ENCODE assay signal across 21 cellular contexts in the genomic region with DNA sequence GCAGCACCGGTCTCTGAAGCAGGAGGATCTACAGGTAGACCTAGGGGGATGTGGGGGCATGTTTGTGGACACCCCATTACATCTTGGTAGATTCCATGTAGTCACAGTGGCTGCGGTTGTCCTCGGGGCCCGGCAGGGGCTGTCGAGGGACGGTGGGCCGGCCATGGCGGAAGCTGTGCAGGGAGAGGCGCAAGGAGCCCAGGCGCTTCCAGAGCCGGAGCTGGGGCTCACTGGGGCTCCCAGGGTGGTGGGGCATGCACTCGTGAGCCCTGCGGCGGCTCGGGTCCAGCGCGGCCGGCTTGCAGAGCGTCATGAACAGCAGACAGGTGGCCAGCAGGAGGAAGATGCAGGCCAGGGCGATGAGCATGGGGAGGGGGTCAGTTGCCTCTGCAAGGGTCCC. TPM values are rescaled to one million over a fixed set of nuclear protein-coding genes. Genes with fewer than 3 reads are reported as not detected.
DNase-seq lines count a peak whose midpoint lies in the region; ATAC-seq and TF ChIP-seq lines count a peak whose summit lies in the region.
"Had no signal": no experiment of that assay in that cellular context is flagged by ENCODE, and none has a peak within 500 bp of the region (broad histone marks: within the 10 kb centered on the region; RNA-seq: fewer than 3 reads in every experiment).

No MANE protein-coding gene starts in this region.

- CTCF ChIA-PET in activated CD4-positive, alpha-beta T cell treated with anti-CD3 and anti-CD28 coated beads for 36 hours (lab: Charles Lee), result interaction anchor here (0.9 to 4.2 kb wide), 5 partner anchors 8 to 21 kb away, joined by 3 to 28 read pairs (median 4); no protein-coding TSS in a partner anchor

- TF ChIP-seq CTCF in CD14-positive monocyte (IDR thresholded peaks at IDR 0.05), result no peak
- no peak for TF ChIP-seq CTCF in BE2C (IDR thresholded peaks at IDR 0.05; ENCODE audit: low read depth, low read length)

- no peaks in the 10 kb centered on the region for H3K9me3 ChIP-seq in BE2C
- H3K9me3 ChIP-seq: breast epithelium, transverse colon had no signal

- H3K4me3 Mint-ChIP-seq in activated CD4-positive, alpha-beta T cell treated with anti-CD3 and anti-CD28 coated beads for 36 hours, result no peak overlapping the region
- H3K4me3 Mint-ChIP-seq in CD14-positive monocyte, result peak overlapping the region; percentile 95 to 98
- H3K4me3 Mint-ChIP-seq in activated naive CD8-positive, alpha-beta T cell treated with anti-CD3 and anti-CD28 coated beads, Interleukin-2, amount 10 ng/mL, durations not matched to agents 7 days and 5 days, result no peak overlapping the region
- peak overlapping the region in 5 of 10 donors; percentile 3 to 62 (median 44) for H3K4me3 Mint-ChIP-seq in naive thymus-derived CD8-positive, alpha-beta T cell
- H3K4me3 Mint-ChIP-seq: activated T-helper 1 cell treated with anti-CD3 and anti-CD28 coated beads, Interleukin-12 subunit alpha, Interleukin-12 subunit beta, Interleukin-2, Interleukin-4 antibody, amounts not matched to agents 30 ng/mL and 10 ng/mL and 1 ng/mL, durations not matched to agents 14 hours and 24 hours and 36 hours; memory B cell; natural killer cell treated with Interleukin-12 subunit alpha and Interleukin-12 subunit beta and Interleukin-15 and Interleukin-18, amount 100 ng/mL, for 72 hours had no signal

- H3K4me1 ChIP-seq in BE2C, result no peaks in the 10 kb centered on the region

- POLR2A ChIA-PET in activated CD4-positive, alpha-beta T cell treated with anti-CD3 and anti-CD28 coated beads for 36 hours (lab: Charles Lee), result no interaction called here
- POLR2A ChIA-PET in activated naive CD8-positive, alpha-beta T cell treated with anti-CD3 and anti-CD28 coated beads, Interleukin-2, amount 10 ng/mL, durations not matched to agents 7 days and 5 days (lab: Charles Lee), result interaction anchor here (1.2 to 5.0 kb wide), 3 partner anchors 10 to 58 kb away, joined by 4 to 44 read pairs (median 9); a partner anchor contains a TSS
- POLR2A ChIA-PET in naive thymus-derived CD8-positive, alpha-beta T cell (lab: Charles Lee), result interaction anchor here (0.7 to 17.8 kb wide), 7 partner anchors 11 to 135 kb away, joined by 3 to 317 read pairs (median 38); a partner anchor contains a TSS

- DNase-seq in activated CD4-positive, alpha-beta T cell treated with anti-CD3 and anti-CD28 coated beads for 36 hours, result no peak
- DNase-seq in activated CD4-positive, alpha-beta T cell treated with anti-CD3 and anti-CD28 coated beads for 48 hours, result no peak
- DNase-seq in CD14-positive monocyte (ENCODE audit: low spot score) (no peak), BE2C (no peak)
- no peak for DNase-seq in activated naive CD8-positive, alpha-beta T cell treated with anti-CD3 and anti-CD28 coated beads, Interleukin-2, amount 10 ng/mL, durations not matched to agents 7 days and 5 days
- DNase-seq in naive thymus-derived CD8-positive, alpha-beta T cell, result no peak
- DNase-seq in effector CD4-positive, alpha-beta T cell, result no peak
- no peak for DNase-seq in stimulated activated CD4-positive, alpha-beta T cell treated with anti-CD3 and anti-CD28 coated beads, Interleukin-4, amount 100 ng/mL, for 1 hour
- DNase-seq: Calu3; dermis blood vessel endothelial cell; GOT3; MV-4-11; NCI-H526; posterior cingulate gyrus; stimulated activated naive CD4-positive, alpha-beta T cell; transverse colon had no signal

- H3K9me3 Mint-ChIP-seq in activated CD4-positive, alpha-beta T cell treated with anti-CD3 and anti-CD28 coated beads for 36 hours (ENCODE audit: low read depth), result no peaks in the 10 kb centered on the region
- H3K9me3 Mint-ChIP-seq in CD14-positive monocyte, result no peaks in the 10 kb centered on the region
- no peaks in the 10 kb centered on the region for H3K9me3 Mint-ChIP-seq in activated naive CD8-positive, alpha-beta T cell treated with anti-CD3 and anti-CD28 coated beads, Interleukin-2, amount 10 ng/mL, durations not matched to agents 7 days and 5 days
- no peaks in the 10 kb centered on the region for H3K9me3 Mint-ChIP-seq in naive thymus-derived CD8-positive, alpha-beta T cell
- H3K9me3 Mint-ChIP-seq: activated T-helper 1 cell treated with anti-CD3 and anti-CD28 coated beads, Interleukin-12 subunit alpha, Interleukin-12 subunit beta, Interleukin-2, Interleukin-4 antibody, amounts not matched to agents 30 ng/mL and 10 ng/mL and 1 ng/mL, durations not matched to agents 14 hours and 24 hours and 36 hours; memory B cell; natural killer cell treated with Interleukin-12 subunit alpha and Interleukin-12 subunit beta and Interleukin-15 and Interleukin-18, amount 100 ng/mL, for 72 hours had no signal

- no peaks in the 10 kb centered on the region for H3K27me3 Mint-ChIP-seq in activated CD4-positive, alpha-beta T cell treated with anti-CD3 and anti-CD28 coated beads for 36 hours
- H3K27me3 Mint-ChIP-seq in CD14-positive monocyte (ENCODE audit: low read depth in 3 of 3), result peaks cover 0 to 1% (median 0%) of the 10 kb centered on the region in 3 donors
- no peaks in the 10 kb centered on the region for H3K27me3 Mint-ChIP-seq in activated naive CD8-positive, alpha-beta T cell treated with anti-CD3 and anti-CD28 coated beads, Interleukin-2, amount 10 ng/mL, durations not matched to agents 7 days and 5 days
- H3K27me3 Mint-ChIP-seq in naive thymus-derived CD8-positive, alpha-beta T cell, result no peaks in the 10 kb centered on the region
- H3K27me3 Mint-ChIP-seq: memory B cell; natural killer cell treated with Interleukin-12 subunit alpha and Interleukin-12 subunit beta and Interleukin-15 and Interleukin-18, amount 100 ng/mL, for 72 hours had no signal

- H3K27ac Mint-ChIP-seq in activated CD4-positive, alpha-beta T cell treated with anti-CD3 and anti-CD28 coated beads for 36 hours, result peak overlapping the region; percentile 42
- H3K27ac Mint-ChIP-seq in CD14-positive monocyte, result peak overlapping the region in 6 of 7 donors; percentile 75 to 97 (median 92)
- H3K27ac Mint-ChIP-seq in activated naive CD8-positive, alpha-beta T cell treated with anti-CD3 and anti-CD28 coated beads, Interleukin-2, amount 10 ng/mL, durations not matched to agents 7 days and 5 days, result peak overlapping the region; percentile 80
- H3K27ac Mint-ChIP-seq in naive thymus-derived CD8-positive, alpha-beta T cell, result peak overlapping the region; percentile 48 to 99 (median 90)
- H3K27ac Mint-ChIP-seq: activated T-helper 1 cell treated with anti-CD3 and anti-CD28 coated beads, Interleukin-12 subunit alpha, Interleukin-12 subunit beta, Interleukin-2, Interleukin-4 antibody, amounts not matched to agents 30 ng/mL and 10 ng/mL and 1 ng/mL, durations not matched to agents 14 hours and 24 hours and 36 hours; natural killer cell treated with Interleukin-12 subunit alpha and Interleukin-12 subunit beta and Interleukin-15 and Interleukin-18, amount 100 ng/mL, for 72 hours had no signal

- no peak for ATAC-seq in activated CD4-positive, alpha-beta T cell treated with anti-CD3 and anti-CD28 coated beads for 36 hours
- ATAC-seq in activated naive CD8-positive, alpha-beta T cell treated with anti-CD3 and anti-CD28 coated beads, Interleukin-2, amount 10 ng/mL, durations not matched to agents 7 days and 5 days (ENCODE audit: low read depth), result no peak
- ATAC-seq in naive thymus-derived CD8-positive, alpha-beta T cell, result no peak
- ATAC-seq: natural killer cell treated with Interleukin-12 subunit alpha and Interleukin-12 subunit beta and Interleukin-15 and Interleukin-18, amount 100 ng/mL, for 72 hours had no signal

- intact Hi-C loops in activated CD4-positive, alpha-beta T cell treated with anti-CD3 and anti-CD28 coated beads for 36 hours (cut with DNase I, micrococcal nuclease), result no loop called here
- intact Hi-C loops in CD14-positive monocyte (cut with micrococcal nuclease), result no loop called here

- peaks cover 41% of the 10 kb centered on the region for H3K4me1 Mint-ChIP-seq in activated CD4-positive, alpha-beta T cell treated with anti-CD3 and anti-CD28 coated beads for 36 hours
- peaks cover 96% of the 10 kb centered on the region for H3K4me1 Mint-ChIP-seq in CD14-positive monocyte
- peaks cover 27% of the 10 kb centered on the region for H3K4me1 Mint-ChIP-seq in activated naive CD8-positive, alpha-beta T cell treated with anti-CD3 and anti-CD28 coated beads, Interleukin-2, amount 10 ng/mL, durations not matched to agents 7 days and 5 days
- H3K4me1 Mint-ChIP-seq in naive thymus-derived CD8-positive, alpha-beta T cell, result peaks cover 22 to 84% (median 59%) of the 10 kb centered on the region in 4 donors

- no peaks in the 10 kb centered on the region for H3K36me3 ChIP-seq in BE2C
- H3K36me3 ChIP-seq: breast epithelium, transverse colon had no signal

- H3K36me3 Mint-ChIP-seq in activated CD4-positive, alpha-beta T cell treated with anti-CD3 and anti-CD28 coated beads for 36 hours (ENCODE audit: low read depth), result no peaks in the 10 kb centered on the region
- peaks cover 26 to 47% of the 10 kb centered on the region in 2 donors for H3K36me3 Mint-ChIP-seq in CD14-positive monocyte
- peaks cover 2% of the 10 kb centered on the region for H3K36me3 Mint-ChIP-seq in activated naive CD8-positive, alpha-beta T cell treated with anti-CD3 and anti-CD28 coated beads, Interleukin-2, amount 10 ng/mL, durations not matched to agents 7 days and 5 days
- no peaks in the 10 kb centered on the region for H3K36me3 Mint-ChIP-seq in naive thymus-derived CD8-positive, alpha-beta T cell
- H3K36me3 Mint-ChIP-seq: memory B cell; natural killer cell treated with Interleukin-12 subunit alpha and Interleukin-12 subunit beta and Interleukin-15 and Interleukin-18, amount 100 ng/mL, for 72 hours had no signal

- no peaks in the 10 kb centered on the region for H3K27me3 ChIP-seq in BE2C
- H3K27me3 ChIP-seq: breast epithelium, transverse colon had no signal

- H3K4me3 ChIP-seq in BE2C (ENCODE audit: low read depth, low read length), result no peak overlapping the region
- H3K4me3 ChIP-seq: breast epithelium, SK-N-MC, transverse colon had no signal

RNA-seq across cellular contexts. Expression of a gene that starts 3.7 kb away (rescaled TPM):
- under 1 TPM; 0.34 to 0.40 TPM for total RNA-seq in activated CD4-positive, alpha-beta T cell treated with anti-CD3 and anti-CD28 coated beads for 36 hours
- under 1 TPM; 0.18 to 0.48 TPM for polyA plus RNA-seq in CD14-positive monocyte
- under 1 TPM; 0.17 to 0.30 TPM for total RNA-seq in activated naive CD8-positive, alpha-beta T cell treated with anti-CD3 and anti-CD28 coated beads, Interleukin-2, amount 10 ng/mL, durations not matched to agents 7 days and 5 days
- total RNA-seq in naive thymus-derived CD8-positive, alpha-beta T cell, result under 1 TPM; 0.21 to 0.25 TPM
- under 1 TPM in 1 of 3 donors, not detected in 2; 0.10 TPM for polyA plus RNA-seq in naive thymus-derived CD8-positive, alpha-beta T cell
- not detected for polyA plus RNA-seq in BE2C (2012; ENCODE audit: insufficient read depth, insufficient read length, low read depth)
- total RNA-seq: Calu3; natural killer cell treated with Interleukin-12 subunit alpha and Interleukin-12 subunit beta and Interleukin-15 and Interleukin-18, amount 100 ng/mL, for 72 hours had no signal

RNA-seq across cellular contexts. Expression of a gene that starts 57.5 kb away (rescaled TPM):
- total RNA-seq in activated CD4-positive, alpha-beta T cell treated with anti-CD3 and anti-CD28 coated beads for 36 hours, result 100 to 1,000 TPM in 1 of 2 experiments, 10 to 100 TPM in 1; 78.2 to 104 TPM
- 1,000 to 10,000 TPM in 1 of 2 donors, 100 to 1,000 TPM in 1; 801 to 1,133 TPM for polyA plus RNA-seq in CD14-positive monocyte
- total RNA-seq in activated naive CD8-positive, alpha-beta T cell treated with anti-CD3 and anti-CD28 coated beads, Interleukin-2, amount 10 ng/mL, durations not matched to agents 7 days and 5 days, result 100 to 1,000 TPM; 124 to 125 TPM
- 100 to 1,000 TPM; 102 to 114 TPM for total RNA-seq in naive thymus-derived CD8-positive, alpha-beta T cell
- polyA plus RNA-seq in naive thymus-derived CD8-positive, alpha-beta T cell, result 100 to 1,000 TPM; 211 to 343 (median 262) TPM
- polyA plus RNA-seq in BE2C (2012; ENCODE audit: insufficient read depth, insufficient read length, low read depth), result 2.5 TPM

Comparison
In these comparisons a context has a peak if more than half of its experiments do, and no peak if none do; other contexts are left out.
1. H3K27ac Mint-ChIP-seq: peak in every context shown above with its lines; median percentile 92 in CD14-positive monocyte; 90 in naive thymus-derived CD8-positive, alpha-beta T cell; 80 in activated naive CD8-positive, alpha-beta T cell treated with anti-CD3 and anti-CD28 coated beads, Interleukin-2, amount 10 ng/mL, durations not matched to agents 7 days and 5 days; 42 in activated CD4-positive, alpha-beta T cell treated with anti-CD3 and anti-CD28 coated beads for 36 hours.
2. H3K4me3 Mint-ChIP-seq: peak in CD14-positive monocyte (2 of 2); none in activated CD4-positive, alpha-beta T cell treated with anti-CD3 and anti-CD28 coated beads for 36 hours (single experiment) and activated naive CD8-positive, alpha-beta T cell treated with anti-CD3 and anti-CD28 coated beads, Interleukin-2, amount 10 ng/mL, durations not matched to agents 7 days and 5 days (single experiment).